1 cellular context compared by ENCODE assay signal in genomic region chr15:95603802-95604201, GRCh38.
TF ChIP-seq lines count a peak whose summit lies in the region.

No MANE protein-coding gene starts in this region.

TF ChIP-seq in IMR-90, 13 proteins besides CTCF, POLR2A, EP300 and RAD21 (continued from another document):
- TF ChIP-seq USF2 (IDR thresholded peaks at IDR 0.05; ENCODE audit: low read depth, low read length) (no peak), MXI1 (IDR thresholded peaks at IDR 0.05; ENCODE audit: borderline replicate concordance, low read depth, low read length) (no peak), MAFK (IDR thresholded peaks at IDR 0.05; ENCODE audit: low read depth, low read length) (no peak), NFE2L2 (IDR thresholded peaks at IDR 0.05; ENCODE audit: low read depth, low read length) (no peak), RCOR1 (IDR thresholded peaks at IDR 0.05; ENCODE audit: insufficient replicate concordance, low read length) (no peak), ELK1 (IDR thresholded peaks at IDR 0.05; ENCODE audit: borderline replicate concordance, low read depth, low read length) (no peak), RFX5 (IDR thresholded peaks at IDR 0.05; ENCODE audit: low read depth, low read length) (no peak)
